8 cellular contexts compared by ENCODE assay signal in the genomic region with DNA sequence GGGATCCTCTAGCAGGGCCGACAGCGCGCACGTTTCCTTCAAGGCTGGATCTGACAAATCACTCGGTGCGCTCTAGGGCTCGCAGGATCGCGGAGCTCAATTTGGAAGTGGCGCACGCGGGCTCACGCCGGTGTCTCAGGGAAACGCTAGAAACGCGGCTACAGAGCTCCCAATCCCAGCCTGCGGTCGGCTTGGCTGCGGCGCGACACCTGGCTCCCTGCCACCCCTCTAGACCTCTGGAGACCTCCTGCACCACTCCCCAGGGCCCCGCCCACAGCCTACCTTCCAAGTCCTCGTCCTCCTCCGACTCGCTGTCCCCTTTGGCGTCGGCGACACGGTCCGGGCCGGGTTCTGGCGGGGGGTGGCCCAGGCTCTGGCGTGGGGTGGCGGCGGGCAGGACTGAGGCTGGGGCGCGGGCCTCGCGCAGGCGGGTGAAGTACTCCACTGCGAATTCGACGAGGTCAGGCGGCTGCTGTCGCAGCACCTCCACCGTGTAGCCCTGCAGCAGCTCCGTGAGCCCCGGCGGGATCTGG. TPM values are rescaled to one million over a fixed set of nuclear protein-coding genes. Genes with fewer than 3 reads are reported as not detected.
A peak's percentile ranks its signal among the peaks of the same experiment; 100 is the strongest.
DNase-seq lines count a peak whose midpoint lies in the region; ATAC-seq lines count a peak whose summit lies in the region.

No MANE protein-coding gene starts in this region.

- ATAC-seq in HG03066 (IDR thresholded peaks at IDR 0.05; ENCODE audit: low read depth, unreplicated experiment) (peak; percentile 41), left colon (peak; percentile 74)

- DNase-seq in SIG-M5 treated with dmso at 0.1 percent for 504 hours (lab: John Stamatoyannopoulos, UW; ENCODE audit: unreplicated experiment): peak; percentile 43
- DNase-seq in SIG-M5 (lab: John Stamatoyannopoulos, UW): no peak
- peak; percentile 61 for DNase-seq in NCI-H345 (lab: John Stamatoyannopoulos, UW)
- peak; percentile 52 for DNase-seq in activated CD4-positive, alpha-beta T cell treated with anti-CD3 and anti-CD28 coated beads, Interleukin-2, amount 50 U/mL, for 1 hour
- peak; percentile 60 for DNase-seq in dedifferentiated amniotic fluid mesenchymal stem cell (ENCODE audit: extremely low spot score)
- peak; percentile 90 to 93 for DNase-seq in left colon
- DNase-seq in stimulated activated CD4-positive, alpha-beta T cell treated with anti-CD3 and anti-CD28 coated beads, Interleukin-1b, Interleukin-23, amount 100 ng/mL, for 24 hours (ENCODE audit: low read depth in 4 of 4, low spot score in 1 of 4): peak; percentile 17 to 42 (median 28)

- intact Hi-C loops in left colon (cut with DNase I, micrococcal nuclease): no loop called here

RNA-seq across cellular contexts. Expression of a gene that starts 0.6 kb away (rescaled TPM):
- 10 to 100 TPM; 68.1 to 75.4 TPM for total RNA-seq in left colon

RNA-seq across cellular contexts. Expression of a gene that starts 51.6 kb away (rescaled TPM):
- total RNA-seq in left colon: 10 to 100 TPM; 43.0 to 56.3 TPM
